In the genomic region with DNA sequence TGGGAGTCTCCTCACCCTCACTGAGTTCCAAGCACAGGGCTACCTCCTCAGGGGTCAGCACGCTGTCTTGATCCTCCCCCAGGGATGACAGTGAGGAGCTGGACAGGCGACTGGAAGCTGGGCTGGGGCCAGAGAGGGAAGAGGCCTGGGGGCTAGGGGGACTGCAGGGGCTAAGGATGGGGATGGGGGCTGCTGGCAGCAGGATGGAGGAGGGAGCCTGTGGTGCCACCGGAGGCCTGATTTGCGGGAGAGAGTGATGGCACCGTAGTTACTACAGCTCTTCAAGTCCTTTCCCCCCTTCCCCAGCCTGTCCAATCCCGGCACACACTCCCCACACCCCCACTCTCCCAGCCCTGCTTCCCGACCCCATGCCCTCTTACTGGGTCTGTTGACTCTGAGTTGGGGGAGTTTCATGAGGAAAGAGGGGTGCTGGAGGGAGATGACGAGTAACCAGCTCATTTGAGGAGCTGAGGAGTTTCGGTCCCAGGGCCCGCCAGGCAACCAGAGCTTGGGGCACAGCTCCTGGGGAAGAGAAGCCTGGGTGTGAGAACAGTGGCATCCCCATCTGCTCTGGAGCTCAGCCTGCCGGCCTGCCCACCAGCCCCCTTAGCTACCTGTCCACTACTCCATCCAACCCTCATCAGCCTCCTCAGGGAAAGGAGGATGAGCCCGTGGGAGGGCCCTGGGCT, we compare ENCODE assay signal across 28 cellular contexts. TPM values are rescaled to one million over a fixed set of nuclear protein-coding genes. Genes with fewer than 3 reads are reported as not detected.
A peak's percentile ranks its signal among the peaks of the same experiment; 100 is the strongest.
DNase-seq lines count a peak whose midpoint lies in the region; ATAC-seq, FAIRE-seq and TF ChIP-seq lines count a peak whose summit lies in the region.
"Had no signal": no experiment of that assay in that cellular context is flagged by ENCODE, and none has a peak within 500 bp of the region (broad histone marks: within the 10 kb centered on the region; RNA-seq: fewer than 3 reads in every experiment).

No MANE protein-coding gene starts in this region.

- H2AFZ ChIP-seq in H1 (ENCODE audit: low read length): no peak overlapping the region

- H3K9ac ChIP-seq in H1 (replicated peaks in 1 of 4; ENCODE audit: extremely low read depth in 1 of 4, low read depth in 3 of 4, low read length in 3 of 4): no peak overlapping the region
- H3K9ac ChIP-seq: KMS-11 had no signal

- H3K4me1 ChIP-seq in H1 (replicated peaks in 1 of 4; ENCODE audit: control insufficient read depth in 3 of 4, insufficient read depth in 4 of 4, low read length in 3 of 4): peaks cover 0 to 2% (median 0%) of the 10 kb centered on the region in 4 experiments; a peak in 2 of 7 replicates
- peaks cover 8 to 96% (median 62%) of the 10 kb centered on the region in 6 donors for H3K4me1 ChIP-seq in spleen

- no peak overlapping the region for H3K23ac ChIP-seq in H1 (ENCODE audit: insufficient read length)

- H4K5ac ChIP-seq in H1 (ENCODE audit: insufficient read length, low read depth, low read length): no peak overlapping the region

- TF ChIP-seq CTCF in H1 (IDR thresholded peaks at IDR 0.05; ENCODE audit: control extremely low read depth in 1 of 3, insufficient read depth in 1 of 3, low read depth in 1 of 3, low read length in 3 of 3): no peak
- no peak for TF ChIP-seq CTCF in spleen (IDR thresholded peaks at IDR 0.05 in 8 of 11, conservative IDR thresholded peaks at IDR 0.05 in 3 of 11)

- no peak overlapping the region for H2BK120ac ChIP-seq in H1 (replicated peaks; ENCODE audit: low read depth, low read length)

- DNase-seq in activated CD8-positive, alpha-beta memory T cell treated with anti-CD3 and anti-CD28 coated beads for 24 hours: peak; percentile 49
- no peak for DNase-seq in activated CD8-positive, alpha-beta memory T cell treated with anti-CD3 and anti-CD28 coated beads, Interleukin-2, amount 10 ng/mL, durations not matched to agents 7 days and 5 days
- peak; percentile 8 for DNase-seq in 8988T
- DNase-seq in H1 (ENCODE audit: low read depth in 1 of 2, low spot score in 2 of 2): peak in 1 of 2 experiments; percentile 32
- DNase-seq in spleen: no peak
- DNase-seq in LoVo (ENCODE audit: low spot score): no peak
- DNase-seq: AML-193, C1 segment of cervical spinal cord, GOT3, MV-4-11, NCI-H1105 treated with DMSO at 0.1 percent for 48 hours, NCI-H2029 treated with DMSO at 0.1 percent for 48 hours, NCI-H2171, NCI-H345, NCI-H524, NCI-H82, SJCRH30 had no signal

- H3K27me3 ChIP-seq in H1 (replicated peaks in 1 of 4; ENCODE audit: control insufficient read depth in 3 of 4, extremely low read depth in 1 of 4, insufficient read depth in 3 of 4, low read length in 3 of 4): peaks cover 0 to 3% (median under 1%) of the 10 kb centered on the region in 4 experiments; a peak in 2 of 7 replicates
- no peaks in the 10 kb centered on the region for H3K27me3 ChIP-seq in spleen (replicated peaks in 1 of 7)
- H3K27me3 ChIP-seq: SJCRH30 had no signal

- no peak overlapping the region for H2BK5ac ChIP-seq in H1 (ENCODE audit: low read depth, low read length)

- no peak overlapping the region for H2BK12ac ChIP-seq in H1 (ENCODE audit: low read depth, low read length)

- no peak overlapping the region for H3K27ac Mint-ChIP-seq in activated CD8-positive, alpha-beta memory T cell treated with anti-CD3 and anti-CD28 coated beads, Interleukin-2, amount 10 ng/mL, durations not matched to agents 7 days and 5 days
- H3K27ac Mint-ChIP-seq: CD8-positive, alpha-beta T cell had no signal

- no peak overlapping the region for H2AK5ac ChIP-seq in H1 (ENCODE audit: low read depth, low read length)

- H3K4me3 ChIP-seq in H1 (ENCODE audit: extremely low read depth in 1 of 4, insufficient read depth in 2 of 4, low read depth in 3 of 4, low read length in 4 of 4) (no peak overlapping the region), spleen (no peak overlapping the region)
- H3K4me3 ChIP-seq: SJCRH30 had no signal

- no peaks in the 10 kb centered on the region for H3K79me1 ChIP-seq in H1 (ENCODE audit: low read depth, low read length)

- no peak overlapping the region for H4K91ac ChIP-seq in H1 (replicated peaks; ENCODE audit: insufficient read length, low read length)

- H3K9me3 ChIP-seq in H1 (ENCODE audit: insufficient read depth in 2 of 2, low read depth in 1 of 2, low read length in 1 of 2): no peaks in the 10 kb centered on the region
- no peaks in the 10 kb centered on the region for H3K9me3 ChIP-seq in spleen
- H3K9me3 ChIP-seq: SJCRH30 had no signal

- no peak overlapping the region for H3K4me2 ChIP-seq in H1 (ENCODE audit: insufficient read depth in 1 of 2, low read depth in 2 of 2, low read length in 2 of 2)
- H3K4me2 ChIP-seq: KMS-11 had no signal

- no peak for ATAC-seq in activated CD8-positive, alpha-beta memory T cell treated with anti-CD3 and anti-CD28 coated beads, Interleukin-2, amount 10 ng/mL, durations not matched to agents 7 days and 5 days
- no peak for ATAC-seq in HG03196 (IDR thresholded peaks at IDR 0.05; ENCODE audit: unreplicated experiment)
- ATAC-seq: CD8-positive, alpha-beta T cell; Panc1 had no signal

- H3K9me3 Mint-ChIP-seq in activated CD8-positive, alpha-beta memory T cell treated with anti-CD3 and anti-CD28 coated beads, Interleukin-2, amount 10 ng/mL, durations not matched to agents 7 days and 5 days (ENCODE audit: low read depth): no peaks in the 10 kb centered on the region
- H3K9me3 Mint-ChIP-seq: CD8-positive, alpha-beta T cell had no signal

- no peak overlapping the region for H2BK15ac ChIP-seq in H1 (ENCODE audit: low read length)

- H3K4me1 Mint-ChIP-seq in activated CD8-positive, alpha-beta memory T cell treated with anti-CD3 and anti-CD28 coated beads, Interleukin-2, amount 10 ng/mL, durations not matched to agents 7 days and 5 days: no peaks in the 10 kb centered on the region

- peaks cover 13% of the 10 kb centered on the region for H3K27me3 Mint-ChIP-seq in activated CD8-positive, alpha-beta memory T cell treated with anti-CD3 and anti-CD28 coated beads, Interleukin-2, amount 10 ng/mL, durations not matched to agents 7 days and 5 days

- H3K4me3 Mint-ChIP-seq in activated CD8-positive, alpha-beta memory T cell treated with anti-CD3 and anti-CD28 coated beads, Interleukin-2, amount 10 ng/mL, durations not matched to agents 7 days and 5 days: no peak overlapping the region
- H3K4me3 Mint-ChIP-seq: CD8-positive, alpha-beta T cell had no signal

- H3K36me3 ChIP-seq in H1 (ENCODE audit: control insufficient read depth in 2 of 4, insufficient read depth in 4 of 4, low read length in 3 of 4): no peaks in the 10 kb centered on the region
- peaks cover 0 to 40% (median 0%) of the 10 kb centered on the region in 6 donors for H3K36me3 ChIP-seq in spleen
- H3K36me3 ChIP-seq: SJCRH30 had no signal

- H3K23me2 ChIP-seq in H1 (ENCODE audit: low read depth, low read length): no peaks in the 10 kb centered on the region

- TF ChIP-seq RAD21 in H1 (IDR thresholded peaks at IDR 0.05 in 1 of 2, conservative IDR thresholded peaks at IDR 0.05 in 1 of 2; ENCODE audit: low read depth in 2 of 2, low read length in 2 of 2): no peak

- no peak overlapping the region for H3K56ac ChIP-seq in H1 (replicated peaks; ENCODE audit: insufficient read length, low read depth, low read length)

- H3K36me3 Mint-ChIP-seq in activated CD8-positive, alpha-beta memory T cell treated with anti-CD3 and anti-CD28 coated beads, Interleukin-2, amount 10 ng/mL, durations not matched to agents 7 days and 5 days: no peaks in the 10 kb centered on the region
- H3K36me3 Mint-ChIP-seq: CD8-positive, alpha-beta T cell had no signal

- CTCF ChIA-PET in activated CD8-positive, alpha-beta memory T cell treated with anti-CD3 and anti-CD28 coated beads, Interleukin-2, amount 10 ng/mL, durations not matched to agents 7 days and 5 days (lab: Charles Lee): no interaction called here
- CTCF ChIA-PET in H1 (lab: Charles Lee; ENCODE audit: partially characterized antibody): interaction anchor here (0.8 to 3.5 kb wide), 10 partner anchors 9 to 200 kb away, joined by 3 to 13 read pairs (median 4); a partner anchor contains a TSS

- FAIRE-seq in H1 (lab: Jason Lieb, UNC): no peak
- FAIRE-seq: G401.6, GM12892, HTR-8/SVneo had no signal

- no peak overlapping the region for H2BK20ac ChIP-seq in H1 (ENCODE audit: low read length)

- intact Hi-C loops in spleen (cut with DNase I; ENCODE audit: low total_unique reads): no loop called here

- H4K20me1 ChIP-seq in H1 (replicated peaks in 1 of 2; ENCODE audit: control insufficient read depth in 1 of 2, insufficient read depth in 2 of 2, low read length in 2 of 2): no peaks in the 10 kb centered on the region

- POLR2A ChIA-PET in H1 (lab: Charles Lee; ENCODE audit: partially characterized antibody): interaction anchor here (0.9 to 2.0 kb wide), 5 partner anchors 8 to 25 kb away, joined by 3 to 7 read pairs (median 3); no protein-coding TSS in a partner anchor

- no peak overlapping the region for H3K18ac ChIP-seq in H1 (ENCODE audit: extremely low read depth, low read length)

- H4K8ac ChIP-seq in H1 (ENCODE audit: extremely low read depth, insufficient read depth, low read length): peak overlapping the region; percentile 40

- H3K27ac ChIP-seq in H1 (ENCODE audit: low read depth, low read length) (no peak overlapping the region), spleen (peak overlapping the region in 5 of 8 donors; percentile 11 to 79 (median 33))
- H3K27ac ChIP-seq: KMS-11, SJCRH30 had no signal

- H3K4ac ChIP-seq in H1 (replicated peaks; ENCODE audit: insufficient read length, low read depth, low read length): no peak overlapping the region

- TF ChIP-seq POLR2A in H1 (IDR thresholded peaks at IDR 0.05; ENCODE audit: control extremely low read depth in 1 of 2, low read depth in 2 of 2, low read length in 2 of 2) (no peak), spleen (IDR thresholded peaks at IDR 0.05) (no peak)

- no peaks in the 10 kb centered on the region for H3K79me2 ChIP-seq in H1 (ENCODE audit: control insufficient read depth in 1 of 2, insufficient read depth in 2 of 2, low read length in 2 of 2)

- H3K14ac ChIP-seq in H1 (ENCODE audit: insufficient read length): no peak overlapping the region

- TF ChIP-seq EP300 in H1 (IDR thresholded peaks at IDR 0.05; ENCODE audit: borderline replicate concordance in 1 of 2, low read depth in 2 of 2, low read length in 2 of 2): no peak

- 79% methylated on average over 8 of the region's 12 CpGs; no CpG with 5 or more reads in 1 of the 2 experiments for WGBS in H1 (ENCODE audit: extremely low coverage in 1 of 2, insufficient coverage in 1 of 2, insufficient read length in 1 of 2, insufficient replicate concordance in 2 of 2, low coverage in 1 of 2, low lambda C conversion rate in 2 of 2, missing lambda C conversion rate in 1 of 2), 2 experiments
- WGBS in spleen, 5 donors: 86 to 94% (median 90%) methylated on average over 10 to 12 of the region's 12 CpGs

RNA-seq across cellular contexts. Expression of a gene that starts 10.5 kb away (rescaled TPM):
- not detected for total RNA-seq in activated CD8-positive, alpha-beta memory T cell treated with anti-CD3 and anti-CD28 coated beads, Interleukin-2, amount 10 ng/mL, durations not matched to agents 7 days and 5 days
- total RNA-seq in H1 (2021; fragmentation: NEBNext Ultra II Directional; extraction: Animal tissue kit (Norgen Biotek cat#: 25700)): not detected in 2 replicates
- polyA plus RNA-seq in H1 (2011; rRNA removed) (0.03 TPM in 1 of 2 replicates, not detected in the other), spleen (10 to 100 TPM in 2 of 3 donors, 1 to 10 TPM in 1; 6.7 to 53.2 (median 24.9) TPM)
- polyA plus RNA-seq in H1 (2011; cell fraction: cytosol; rRNA removed): not detected
- polyA plus RNA-seq in H1 (2011; cell fraction: nucleus; rRNA removed): not detected
- 0.06 TPM in 1 of 4 replicates, not detected in the others for polyA plus RNA-seq in H1 (2012, experiment 1 of 2)
- polyA plus RNA-seq in H1 (2012, experiment 2 of 2): 0.07 TPM
- polyA plus RNA-seq in H1 (2013, experiment 1 of 2): not detected
- polyA plus RNA-seq in H1 (2013, experiment 2 of 2): not detected
- polyA minus RNA-seq in H1 (2011; rRNA and poly(A)+ RNA removed): not detected in 2 replicates
- polyA minus RNA-seq in H1 (2011; cell fraction: cytosol; rRNA and poly(A)+ RNA removed): not detected
- not detected for polyA minus RNA-seq in H1 (2011; cell fraction: nucleus; rRNA and poly(A)+ RNA removed)
- 100 to 1,000 TPM in 6 of 7 donors, 10 to 100 TPM in 1; 96.9 to 246 (median 147) TPM for total RNA-seq in spleen
- total RNA-seq: CD8-positive, alpha-beta T cell had no signal

RNA-seq across cellular contexts. Expression of a gene that starts 21.9 kb away (rescaled TPM):
- 10 to 100 TPM in 1 of 2 experiments, 1 to 10 TPM in 1; 5.3 to 11.1 TPM for total RNA-seq in activated CD8-positive, alpha-beta memory T cell treated with anti-CD3 and anti-CD28 coated beads, Interleukin-2, amount 10 ng/mL, durations not matched to agents 7 days and 5 days
- total RNA-seq in H1 (2021; fragmentation: NEBNext Ultra II Directional; extraction: Animal tissue kit (Norgen Biotek cat#: 25700)): 7.8 and 12.1 TPM in 2 replicates
- 24.6 and 42.1 TPM in 2 replicates for polyA plus RNA-seq in H1 (2011; rRNA removed)
- 29.6 TPM for polyA plus RNA-seq in H1 (2011; cell fraction: cytosol; rRNA removed)
- polyA plus RNA-seq in H1 (2011; cell fraction: nucleus; rRNA removed): 136 TPM
- 11.8 to 25.7 TPM (median 17.2 TPM) in 4 replicates for polyA plus RNA-seq in H1 (2012, experiment 1 of 2)
- polyA plus RNA-seq in H1 (2012, experiment 2 of 2): 11.5 TPM
- polyA plus RNA-seq in H1 (2013, experiment 1 of 2): 20.1 TPM
- polyA plus RNA-seq in H1 (2013, experiment 2 of 2): 18.8 TPM
- polyA minus RNA-seq in H1 (2011; rRNA and poly(A)+ RNA removed): 6.2 and 7.0 TPM in 2 replicates
- 4.0 TPM for polyA minus RNA-seq in H1 (2011; cell fraction: cytosol; rRNA and poly(A)+ RNA removed)
- polyA minus RNA-seq in H1 (2011; cell fraction: nucleus; rRNA and poly(A)+ RNA removed): 15.6 TPM
- total RNA-seq in spleen: 10 to 100 TPM; 13.2 to 35.0 (median 25.0) TPM
- 10 to 100 TPM; 15.5 to 43.2 (median 25.9) TPM for polyA plus RNA-seq in spleen

RNA-seq across cellular contexts. Expression of a gene that starts 31.9 kb away (rescaled TPM):
- total RNA-seq in activated CD8-positive, alpha-beta memory T cell treated with anti-CD3 and anti-CD28 coated beads, Interleukin-2, amount 10 ng/mL, durations not matched to agents 7 days and 5 days: not detected
- total RNA-seq in H1 (2021; fragmentation: NEBNext Ultra II Directional; extraction: Animal tissue kit (Norgen Biotek cat#: 25700)): not detected in 2 replicates
- not detected in 2 replicates for polyA plus RNA-seq in H1 (2011; rRNA removed)
- polyA plus RNA-seq in H1 (2011; cell fraction: cytosol; rRNA removed): not detected
- 0.07 TPM for polyA plus RNA-seq in H1 (2011; cell fraction: nucleus; rRNA removed)
- polyA plus RNA-seq in H1 (2012, experiment 1 of 2): not detected in 4 replicates
- polyA plus RNA-seq in H1 (2012, experiment 2 of 2): not detected
- not detected for polyA plus RNA-seq in H1 (2013, experiment 1 of 2)
- not detected for polyA plus RNA-seq in H1 (2013, experiment 2 of 2)
- polyA minus RNA-seq in H1 (2011; rRNA and poly(A)+ RNA removed): 0.16 TPM in 1 of 2 replicates, not detected in the other
- polyA minus RNA-seq in H1 (2011; cell fraction: cytosol; rRNA and poly(A)+ RNA removed): not detected
- polyA minus RNA-seq in H1 (2011; cell fraction: nucleus; rRNA and poly(A)+ RNA removed): not detected
- under 1 TPM in 1 of 7 donors, not detected in 6; 0.25 TPM for total RNA-seq in spleen
- not detected for polyA plus RNA-seq in spleen
- total RNA-seq: A172; CD8-positive, alpha-beta T cell; Daoy; M059J; SJCRH30 had no signal
- polyA plus RNA-seq: AG04450 had no signal

RNA-seq across cellular contexts. Expression of a gene that starts 48.7 kb away (rescaled TPM):
- total RNA-seq in activated CD8-positive, alpha-beta memory T cell treated with anti-CD3 and anti-CD28 coated beads, Interleukin-2, amount 10 ng/mL, durations not matched to agents 7 days and 5 days: not detected
- not detected in 2 replicates for total RNA-seq in H1 (2021; fragmentation: NEBNext Ultra II Directional; extraction: Animal tissue kit (Norgen Biotek cat#: 25700))
- not detected in 2 replicates for polyA plus RNA-seq in H1 (2011; rRNA removed)
- polyA plus RNA-seq in H1 (2011; cell fraction: cytosol; rRNA removed): 0.10 TPM
- 0.06 TPM for polyA plus RNA-seq in H1 (2011; cell fraction: nucleus; rRNA removed)
- polyA plus RNA-seq in H1 (2012, experiment 1 of 2): not detected in 4 replicates
- not detected for polyA plus RNA-seq in H1 (2012, experiment 2 of 2)
- polyA plus RNA-seq in H1 (2013, experiment 1 of 2): 0.02 TPM
- not detected for polyA plus RNA-seq in H1 (2013, experiment 2 of 2)
- not detected in 2 replicates for polyA minus RNA-seq in H1 (2011; rRNA and poly(A)+ RNA removed)
- not detected for polyA minus RNA-seq in H1 (2011; cell fraction: cytosol; rRNA and poly(A)+ RNA removed)
- polyA minus RNA-seq in H1 (2011; cell fraction: nucleus; rRNA and poly(A)+ RNA removed): 0.20 TPM
- total RNA-seq in spleen: 1 to 10 TPM in 1 of 7 donors, not detected in 6; 2.7 TPM
- under 1 TPM; 0.04 to 0.38 (median 0.22) TPM for polyA plus RNA-seq in spleen
- total RNA-seq: A172; CD8-positive, alpha-beta T cell; Daoy; M059J; SJCRH30 had no signal

Comparison
In these comparisons a context has a peak if more than half of its experiments do, and no peak if none do; other contexts are left out.
1. DNase-seq: peak in activated CD8-positive, alpha-beta memory T cell treated with anti-CD3 and anti-CD28 coated beads for 24 hours (single experiment) and 8988T (single experiment); none in activated CD8-positive, alpha-beta memory T cell treated with anti-CD3 and anti-CD28 coated beads, Interleukin-2, amount 10 ng/mL, durations not matched to agents 7 days and 5 days (single experiment), spleen (single experiment) and LoVo (single experiment).
2. RNA of a gene that starts 10.5 kb away (total RNA-seq): 96.9 to 246 TPM in spleen; not detected in activated CD8-positive, alpha-beta memory T cell treated with anti-CD3 and anti-CD28 coated beads, Interleukin-2, amount 10 ng/mL, durations not matched to agents 7 days and 5 days and not detected in H1; every median in the first group is over 10 times any median in the second.